Comparison of ENCODE assay signal across 20 cellular contexts in the genomic region with DNA sequence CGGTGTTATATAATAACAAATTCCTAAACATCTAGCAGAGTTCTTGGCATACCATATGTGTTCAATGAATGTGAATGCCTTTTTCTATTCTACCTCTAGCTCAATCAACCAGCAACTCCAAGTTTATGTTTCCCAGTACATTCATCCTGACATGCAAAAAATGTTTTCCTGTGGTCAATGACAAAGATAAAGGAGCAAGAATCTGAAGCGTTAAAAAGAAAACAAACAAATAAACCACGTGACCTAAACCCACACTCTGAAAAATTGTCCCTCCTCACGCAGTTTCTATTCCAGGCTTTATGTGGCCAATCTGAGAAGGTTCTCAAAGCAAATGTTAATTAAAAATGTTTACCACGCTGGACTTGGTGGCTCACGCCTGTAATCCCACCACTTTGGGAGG.
"Had no signal": no experiment of that assay in that cellular context is flagged by ENCODE, and none has a peak within 500 bp of the region (broad histone marks: within the 10 kb centered on the region; RNA-seq: fewer than 3 reads in every experiment).

No MANE protein-coding gene starts in this region.

- DNase-seq: activated CD4-positive, alpha-beta memory T cell treated with anti-CD3 and anti-CD28 coated beads, Interleukin-2, amount 10 ng/mL, durations not matched to agents 7 days and 5 days; activated CD4-positive, alpha-beta T cell treated with anti-CD3 and anti-CD28 coated beads for 48 hours; activated effector memory CD4-positive, alpha-beta T cell treated with Interleukin-2 at 50 U/mL for 16 hours; activated naive CD4-positive, alpha-beta T cell treated with anti-CD3 and anti-CD28 coated beads for 36 hours; activated naive CD8-positive, alpha-beta T cell treated with anti-CD3 and anti-CD28 coated beads, Interleukin-2, amount 10 ng/mL, durations not matched to agents 7 days and 5 days; activated T-cell treated with anti-CD3 and anti-CD28 coated beads, Interleukin-2, amount 50 U/mL, for 72 hours; anterior cingulate cortex; dermis blood vessel endothelial cell; effector CD8-positive, alpha-beta T cell; erythroblast; foreskin melanocyte; hippocampal formation; left cardiac atrium; pancreas; psoas muscle; stimulated activated CD4-positive, alpha-beta T cell treated with anti-CD3 and anti-CD28 coated beads, Interleukin-12 subunit alpha, Interleukin-12 subunit beta, amount 100 ng/mL, for 4 hours; stimulated activated CD4-positive, alpha-beta T cell treated with anti-CD3 and anti-CD28 coated beads, Interleukin-4, amount 100 ng/mL, for 4 hours; stimulated activated naive CD8-positive, alpha-beta T cell treated with anti-CD3 and anti-CD28 coated beads, Interleukin-15, Interleukin-2, amounts not matched to agents 100 U/mL and 50 U/mL, for 24 hours; T-helper 17 cell; upper lobe of left lung had no signal

- ATAC-seq: activated T-cell treated with anti-CD3 and anti-CD28 coated beads, Interleukin-2, amount 50 U/mL, for 72 hours; left cardiac atrium; pancreas; psoas muscle; stimulated activated naive CD8-positive, alpha-beta T cell treated with anti-CD3 and anti-CD28 coated beads, Interleukin-15, Interleukin-2, amounts not matched to agents 100 U/mL and 50 U/mL, for 24 hours; T-helper 17 cell had no signal
